In the genomic region with DNA sequence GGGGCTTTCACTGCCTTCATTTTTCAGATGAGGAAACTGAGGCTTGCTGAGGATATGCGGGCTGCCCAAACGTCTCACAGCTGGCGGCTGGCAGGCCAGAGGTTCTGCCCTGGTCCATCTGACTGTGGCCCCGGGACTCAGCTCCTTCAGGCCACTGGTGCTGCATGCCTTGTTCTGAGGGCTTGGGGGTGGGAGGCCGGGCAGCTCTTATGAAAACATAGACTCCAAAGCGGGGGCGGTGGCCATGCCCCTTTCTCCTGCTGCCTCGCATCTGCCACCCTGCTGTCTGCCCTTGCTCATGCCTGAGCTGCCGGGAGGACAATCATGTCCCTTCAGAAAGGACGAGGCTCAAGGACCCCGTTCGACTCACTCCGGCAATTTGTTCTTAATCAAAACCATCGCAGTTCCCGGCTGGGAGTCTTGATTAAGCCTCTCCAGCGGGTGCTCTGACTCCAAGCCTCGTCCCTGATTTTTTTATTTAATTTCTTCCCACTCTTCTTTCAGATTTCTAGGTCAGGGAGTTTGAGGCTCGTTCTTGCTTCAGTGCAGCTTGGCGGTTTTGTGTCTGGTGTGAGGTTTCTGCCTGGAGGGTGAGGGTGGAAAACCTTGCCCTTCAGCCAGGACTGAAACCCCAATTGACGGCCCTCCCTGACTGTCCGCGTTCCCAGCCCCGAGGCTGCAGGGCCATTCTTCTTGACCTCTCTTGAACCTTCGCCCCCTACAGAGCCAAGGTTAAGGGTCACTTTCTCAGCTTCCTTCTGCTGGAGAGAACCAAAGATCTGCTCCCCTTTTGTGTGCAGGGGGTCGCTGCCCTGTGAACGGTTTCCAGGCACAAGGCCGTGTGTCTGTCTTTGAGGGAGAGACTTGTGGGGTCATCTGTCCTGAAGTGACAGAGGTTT, we compare ENCODE assay signal across 15 cellular contexts.
DNase-seq lines count a peak whose midpoint lies in the region; ATAC-seq and TF ChIP-seq lines count a peak whose summit lies in the region.
"Had no signal": no experiment of that assay in that cellular context is flagged by ENCODE, and none has a peak within 500 bp of the region (broad histone marks: within the 10 kb centered on the region; RNA-seq: fewer than 3 reads in every experiment).

No MANE protein-coding gene starts in this region.

- intact Hi-C loops in posterior vena cava (cut with DNase I): no loop called here

- no peaks in the 10 kb centered on the region for H3K4me1 ChIP-seq in Peyer's patch

- no peak for TF ChIP-seq POLR2A in Peyer's patch (IDR thresholded peaks at IDR 0.05)

- no peak overlapping the region for H3K4me3 ChIP-seq in Peyer's patch

- ATAC-seq in left lobe of liver: no peak
- no peak for ATAC-seq in HG02884 (IDR thresholded peaks at IDR 0.05; ENCODE audit: unreplicated experiment)
- no peak for ATAC-seq in GM21390 (IDR thresholded peaks at IDR 0.05; ENCODE audit: unreplicated experiment)
- no peak for ATAC-seq in HG02623 (IDR thresholded peaks at IDR 0.05; ENCODE audit: unreplicated experiment)
- ATAC-seq: CD8-positive, alpha-beta T cell had no signal

- H3K36me3 ChIP-seq in Peyer's patch: no peaks in the 10 kb centered on the region

- H3K27me3 ChIP-seq in Peyer's patch: no peaks in the 10 kb centered on the region

- TF ChIP-seq CTCF in Peyer's patch (IDR thresholded peaks at IDR 0.05): no peak

- H3K27ac ChIP-seq in Peyer's patch: no peak overlapping the region

- no peaks in the 10 kb centered on the region for H3K9me3 ChIP-seq in Peyer's patch

- peak; percentile 29 for DNase-seq in ELF-1 (ENCODE audit: low read depth, low spot score)
- peak in 2 of 3 donors; percentile 28 for DNase-seq in Peyer's patch
- peak; percentile 36 for DNase-seq in left lobe of liver (ENCODE audit: low spot score)
- peak; percentile 62 for DNase-seq in posterior vena cava (ENCODE audit: low spot score)
- DNase-seq: DND-41, Kasumi-1, NCI-H1105 treated with DMSO at 0.1 percent for 48 hours, NCI-H187 treated with DMSO at 0.1 percent for 48 hours, NCI-H2171, NCI-H82, SIG-M5 had no signal
